Comparison of ENCODE assay signal across 26 cellular contexts in genomic region chr2:234339016-234339415, GRCh38.
"Had no signal": no experiment of that assay in that cellular context is flagged by ENCODE, and none has a peak within 500 bp of the region (broad histone marks: within the 10 kb centered on the region; RNA-seq: fewer than 3 reads in every experiment).

No MANE protein-coding gene starts in this region.

- H3K27ac Mint-ChIP-seq: activated CD4-positive, alpha-beta memory T cell treated with anti-CD3 and anti-CD28 coated beads for 36 hours; activated CD4-positive, alpha-beta T cell treated with anti-CD3 and anti-CD28 coated beads, Interleukin-2, amount 10 ng/mL, durations not matched to agents 7 days and 5 days; activated naive CD4-positive, alpha-beta T cell treated with anti-CD3 and anti-CD28 coated beads, Interleukin-2, amount 50 U/mL, for 72 hours; activated naive CD8-positive, alpha-beta T cell treated with anti-CD3 and anti-CD28 coated beads, Interleukin-2, amount 50 U/mL, for 24 hours; T-cell had no signal

- H3K27ac ChIP-seq: ascending aorta, breast epithelium had no signal

- H3K36me3 ChIP-seq: ascending aorta, breast epithelium had no signal

- H3K4me3 Mint-ChIP-seq: activated CD4-positive, alpha-beta memory T cell treated with anti-CD3 and anti-CD28 coated beads for 36 hours; activated CD4-positive, alpha-beta T cell treated with anti-CD3 and anti-CD28 coated beads, Interleukin-2, amount 10 ng/mL, durations not matched to agents 7 days and 5 days; activated naive CD8-positive, alpha-beta T cell treated with anti-CD3 and anti-CD28 coated beads, Interleukin-2, amount 50 U/mL, for 24 hours; activated T-cell treated with anti-CD3 and anti-CD28 coated beads, Interleukin-2, amount 50 U/mL, for 4 hours; T-cell had no signal

- H3K9me3 ChIP-seq: ascending aorta, breast epithelium had no signal

- DNase-seq: activated CD4-positive, alpha-beta memory T cell treated with anti-CD3 and anti-CD28 coated beads for 36 hours; activated CD4-positive, alpha-beta T cell treated with anti-CD3 and anti-CD28 coated beads, Interleukin-2, amount 10 ng/mL, durations not matched to agents 7 days and 5 days; activated CD4-positive, CD25-positive, alpha-beta regulatory T cell; activated CD8-positive, alpha-beta memory T cell treated with anti-CD3 and anti-CD28 coated beads for 24 hours; activated effector memory CD4-positive, alpha-beta T cell treated with anti-CD3 and anti-CD28 coated beads, Interleukin-2, amount 50 U/mL, for 16 hours; activated naive CD4-positive, alpha-beta T cell treated with Interleukin-2 at 50 U/mL for 16 hours; activated naive CD8-positive, alpha-beta T cell treated with anti-CD3 and anti-CD28 coated beads, Interleukin-2, amount 50 U/mL, for 24 hours; activated T-cell treated with anti-CD3 and anti-CD28 coated beads, Interleukin-2, amount 50 U/mL, for 4 hours; amniotic stem cell; caudate nucleus; Kasumi-1; KBM-7; NCI-H1048; NCI-H146; NCI-H187 treated with DMSO at 0.1 percent for 48 hours; NCI-H2081 treated with DMSO at 0.1 percent for 48 hours; NCI-H446; NCI-H524; PC-3; SIG-M5; T-cell; T-helper 2 cell; T1000 had no signal

- H3K36me3 Mint-ChIP-seq: activated CD4-positive, alpha-beta memory T cell treated with anti-CD3 and anti-CD28 coated beads for 36 hours had no signal

- H3K4me1 ChIP-seq: ascending aorta, breast epithelium had no signal

- ATAC-seq: activated naive CD4-positive, alpha-beta T cell treated with anti-CD3 and anti-CD28 coated beads, Interleukin-2, amount 50 U/mL, for 72 hours; activated naive CD8-positive, alpha-beta T cell treated with anti-CD3 and anti-CD28 coated beads, Interleukin-2, amount 50 U/mL, for 24 hours; activated T-cell treated with anti-CD3 and anti-CD28 coated beads, Interleukin-2, amount 50 U/mL, for 4 hours; PC-3; T-cell had no signal

- H3K27me3 ChIP-seq: ascending aorta, breast epithelium had no signal

- H3K27me3 Mint-ChIP-seq: activated CD4-positive, alpha-beta memory T cell treated with anti-CD3 and anti-CD28 coated beads for 36 hours; activated CD4-positive, alpha-beta T cell treated with anti-CD3 and anti-CD28 coated beads, Interleukin-2, amount 10 ng/mL, durations not matched to agents 7 days and 5 days; activated naive CD8-positive, alpha-beta T cell treated with anti-CD3 and anti-CD28 coated beads, Interleukin-2, amount 50 U/mL, for 24 hours; T-cell had no signal

- H3K4me3 ChIP-seq: ascending aorta, breast epithelium had no signal
